In the genomic region with DNA sequence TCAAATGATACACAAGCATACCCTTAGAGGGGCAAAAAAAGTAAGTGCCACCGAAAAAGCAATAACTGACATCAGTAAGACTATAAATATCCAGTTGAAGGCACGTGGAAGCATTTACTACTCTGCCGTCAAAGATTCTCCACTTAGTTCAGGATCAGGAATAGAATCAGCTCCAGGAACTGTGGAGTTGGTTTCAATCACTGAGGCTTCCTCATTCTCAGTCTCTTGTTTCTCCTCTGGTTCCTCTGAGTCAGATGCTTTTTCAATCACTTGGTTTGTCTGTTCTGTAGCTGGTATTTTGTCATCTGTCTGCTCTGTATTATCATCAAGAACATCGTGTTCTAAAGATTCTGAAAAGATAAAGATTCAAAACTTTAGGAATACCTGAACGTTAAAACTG, we compare ENCODE assay signal across 15 cellular contexts.
DNase-seq lines count a peak whose midpoint lies in the region; ATAC-seq and TF ChIP-seq lines count a peak whose summit lies in the region.
"Had no signal": no experiment of that assay in that cellular context is flagged by ENCODE, and none has a peak within 500 bp of the region (broad histone marks: within the 10 kb centered on the region; RNA-seq: fewer than 3 reads in every experiment).

No MANE protein-coding gene starts in this region.

- H3K4me3 Mint-ChIP-seq in effector memory CD8-positive, alpha-beta T cell: no peak overlapping the region
- H3K4me3 Mint-ChIP-seq: CD4-positive, alpha-beta T cell; T-helper 2 cell treated with Interferon-gamma antibody and Interleukin-4, amounts not matched to agents 5 μg/mL and 100 μg/mL, for 36 hours had no signal

- DNase-seq in ELR (ENCODE audit: low read depth) (peak; percentile 15), RWPE2 (ENCODE audit: low spot score) (no peak), fibroblast of peridontal ligament (ENCODE audit: extremely low read depth) (peak; percentile 48), renal cortical epithelial cell (ENCODE audit: low read depth) (peak; percentile 26), NCI-H2081 treated with DMSO at 0.1 percent for 48 hours (lab: John Stamatoyannopoulos, UW) (no peak)
- DNase-seq in effector memory CD8-positive, alpha-beta T cell: no peak
- DNase-seq: activated CD4-positive, alpha-beta T cell treated with anti-CD3 and anti-CD28 coated beads for 4 hours; CD4-positive, alpha-beta T cell; NCI-H1436 treated with DMSO at 0.1 percent for 48 hours; NCI-H510A treated with DMSO at 0.1 percent for 48 hours; stimulated activated CD4-positive, alpha-beta T cell treated with anti-CD3 and anti-CD28 coated beads, Interleukin-4, amount 100 ng/mL, for 24 hours; upper lobe of right lung had no signal

- ATAC-seq in RWPE2 (ENCODE audit: low read depth) (peak; percentile 53), GM21367 (IDR thresholded peaks at IDR 0.05; ENCODE audit: unreplicated experiment) (no peak)
- no peak for ATAC-seq in effector memory CD8-positive, alpha-beta T cell (replicated peaks)
- ATAC-seq: upper lobe of right lung had no signal

- no peak for TF ChIP-seq CTCF in RWPE2 (IDR thresholded peaks at IDR 0.05; ENCODE audit: poor library complexity, severe bottlenecking)

- H3K9me3 ChIP-seq in RWPE2 (ENCODE audit: severe bottlenecking): no peaks in the 10 kb centered on the region
- H3K9me3 ChIP-seq: prostate gland, upper lobe of right lung had no signal

- H3K9me3 Mint-ChIP-seq in effector memory CD8-positive, alpha-beta T cell: no peaks in the 10 kb centered on the region
- H3K9me3 Mint-ChIP-seq: CD4-positive, alpha-beta T cell; T-helper 2 cell treated with Interferon-gamma antibody and Interleukin-4, amounts not matched to agents 5 μg/mL and 100 μg/mL, for 36 hours had no signal

- no peak overlapping the region for H3K27ac Mint-ChIP-seq in effector memory CD8-positive, alpha-beta T cell
- H3K27ac Mint-ChIP-seq: CD4-positive, alpha-beta T cell; T-helper 2 cell treated with Interferon-gamma antibody and Interleukin-4, amounts not matched to agents 5 μg/mL and 100 μg/mL, for 36 hours had no signal

- peaks cover 16% of the 10 kb centered on the region for H3K36me3 Mint-ChIP-seq in effector memory CD8-positive, alpha-beta T cell (ENCODE audit: insufficient read depth)

- no peaks in the 10 kb centered on the region for H3K4me1 Mint-ChIP-seq in effector memory CD8-positive, alpha-beta T cell (ENCODE audit: low read depth in 2 of 2)

- peaks cover 19% of the 10 kb centered on the region for H3K36me3 ChIP-seq in RWPE2 (ENCODE audit: low read depth)
- H3K36me3 ChIP-seq: prostate gland had no signal

- H3K4me1 ChIP-seq in RWPE2 (ENCODE audit: insufficient read depth, poor library complexity, severe bottlenecking): peaks cover 9% of the 10 kb centered on the region
- H3K4me1 ChIP-seq: prostate gland, upper lobe of right lung had no signal

- peak overlapping the region; percentile 61 for H3K27ac ChIP-seq in RWPE2 (ENCODE audit: poor library complexity, severe bottlenecking)
- H3K27ac ChIP-seq: prostate gland, upper lobe of right lung had no signal

- no peaks in the 10 kb centered on the region for H3K27me3 ChIP-seq in RWPE2 (ENCODE audit: insufficient read depth, poor library complexity, severe bottlenecking)
- H3K27me3 ChIP-seq: upper lobe of right lung had no signal

- no peaks in the 10 kb centered on the region for H3K27me3 Mint-ChIP-seq in effector memory CD8-positive, alpha-beta T cell
- H3K27me3 Mint-ChIP-seq: CD4-positive, alpha-beta T cell had no signal

- H3K4me3 ChIP-seq in RWPE2 (ENCODE audit: severe bottlenecking): no peak overlapping the region
- H3K4me3 ChIP-seq: prostate gland, upper lobe of right lung had no signal

Comparison
In these comparisons a context has a peak if more than half of its experiments do, and no peak if none do; other contexts are left out.
1. DNase-seq: peak in ELR (single experiment), fibroblast of peridontal ligament (single experiment) and renal cortical epithelial cell (single experiment); none in RWPE2 (single experiment), NCI-H2081 treated with DMSO at 0.1 percent for 48 hours (single experiment) and effector memory CD8-positive, alpha-beta T cell (0 of 3).